Comparison of ENCODE assay signal across 19 cellular contexts in the genomic region with DNA sequence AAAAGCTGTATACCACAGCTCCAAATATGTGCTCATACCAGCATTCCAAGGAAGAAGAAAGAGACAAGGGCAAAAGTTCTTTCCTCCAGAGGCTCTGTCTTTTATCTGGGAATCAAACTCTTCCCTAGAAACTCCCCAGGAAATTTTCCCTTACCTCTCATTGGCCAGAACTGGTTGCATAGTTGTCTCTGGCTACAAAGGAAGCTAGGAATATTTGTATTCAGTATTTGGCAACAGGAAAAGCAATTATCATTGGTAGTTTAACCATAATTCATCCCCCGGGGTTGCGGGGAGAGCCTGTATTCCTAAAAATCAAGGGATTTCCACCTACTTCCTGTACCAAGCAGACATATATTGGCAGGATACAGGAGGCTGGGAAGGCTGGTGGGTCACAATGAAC.
"Had no signal": no experiment of that assay in that cellular context is flagged by ENCODE, and none has a peak within 500 bp of the region (broad histone marks: within the 10 kb centered on the region; RNA-seq: fewer than 3 reads in every experiment).

No MANE protein-coding gene starts in this region.

- ATAC-seq: activated CD4-positive, alpha-beta T cell treated with anti-CD3 and anti-CD28 coated beads for 36 hours; effector memory CD8-positive, alpha-beta T cell; left lobe of liver; natural killer cell; stimulated activated naive B cell treated with anti-CD40 and anti-IgM and Interleukin-4, amounts not matched to agents 10 μg/mL and 1 μg/mL and 100 μg/mL, for 72 hours had no signal

- H3K4me1 Mint-ChIP-seq: activated CD4-positive, alpha-beta memory T cell treated with anti-CD3 and anti-CD28 coated beads, Interleukin-2, amount 10 ng/mL, durations not matched to agents 7 days and 5 days; activated CD4-positive, alpha-beta T cell treated with anti-CD3 and anti-CD28 coated beads for 36 hours; activated naive CD4-positive, alpha-beta T cell treated with anti-CD3 and anti-CD28 coated beads, Interleukin-2, amount 50 U/mL, for 24 hours; brain; natural killer cell had no signal

- H3K27ac ChIP-seq: hepatocyte, neutrophil, tibial artery, uterus had no signal

- H3K4me1 ChIP-seq: tibial artery, uterus had no signal

- H3K4me3 Mint-ChIP-seq: activated CD4-positive, alpha-beta memory T cell treated with anti-CD3 and anti-CD28 coated beads, Interleukin-2, amount 10 ng/mL, durations not matched to agents 7 days and 5 days; activated CD4-positive, alpha-beta T cell treated with anti-CD3 and anti-CD28 coated beads for 36 hours; activated naive CD4-positive, alpha-beta T cell treated with anti-CD3 and anti-CD28 coated beads, Interleukin-2, amount 50 U/mL, for 24 hours; activated T-cell treated with anti-CD3 and anti-CD28 coated beads, Interleukin-2, amount 50 U/mL, for 24 hours; brain; effector memory CD8-positive, alpha-beta T cell; natural killer cell; stimulated activated naive B cell treated with anti-CD40 and anti-IgM and Interleukin-4, amounts not matched to agents 10 μg/mL and 1 μg/mL and 100 μg/mL, for 72 hours; T-helper 1 cell treated with Interleukin-12 subunit alpha and Interleukin-12 subunit beta and Interleukin-4 antibody, amounts not matched to agents 30 μg/mL and 1 μg/mL, for 36 hours had no signal

- DNase-seq: activated CD4-positive, alpha-beta memory T cell treated with anti-CD3 and anti-CD28 coated beads, Interleukin-2, amount 10 ng/mL, durations not matched to agents 7 days and 5 days; activated CD4-positive, alpha-beta T cell treated with anti-CD3 and anti-CD28 coated beads for 36 hours; activated effector memory CD4-positive, alpha-beta T cell treated with Interleukin-2 at 50 U/mL for 16 hours; activated T-cell treated with anti-CD3 and anti-CD28 coated beads, Interleukin-2, amount 50 U/mL, for 24 hours; amniotic stem cell; central memory CD4-positive, alpha-beta T cell; effector memory CD8-positive, alpha-beta T cell; mammary epithelial cell; natural killer cell; stimulated activated CD4-positive, alpha-beta T cell treated with anti-CD3 and anti-CD28 coated beads, Interleukin-4, amount 100 ng/mL, for 1 hour; stimulated activated naive B cell treated with anti-CD40 and anti-IgM and Interleukin-4, amounts not matched to agents 10 μg/mL and 1 μg/mL and 100 μg/mL, for 72 hours; tibial artery; uterus had no signal

- H3K4me3 ChIP-seq: hepatocyte, tibial artery, uterus had no signal

- H3K36me3 ChIP-seq: neutrophil, tibial artery, uterus had no signal

- H3K27me3 Mint-ChIP-seq: activated naive CD4-positive, alpha-beta T cell treated with anti-CD3 and anti-CD28 coated beads, Interleukin-2, amount 50 U/mL, for 24 hours; brain had no signal

- H3K36me3 Mint-ChIP-seq: activated naive CD4-positive, alpha-beta T cell treated with anti-CD3 and anti-CD28 coated beads, Interleukin-2, amount 50 U/mL, for 24 hours; brain; natural killer cell; stimulated activated naive B cell treated with anti-CD40 and anti-IgM and Interleukin-4, amounts not matched to agents 10 μg/mL and 1 μg/mL and 100 μg/mL, for 72 hours had no signal

- H3K27me3 ChIP-seq: hepatocyte, tibial artery, uterus had no signal

- H3K27ac Mint-ChIP-seq: activated CD4-positive, alpha-beta memory T cell treated with anti-CD3 and anti-CD28 coated beads, Interleukin-2, amount 10 ng/mL, durations not matched to agents 7 days and 5 days; activated CD4-positive, alpha-beta T cell treated with anti-CD3 and anti-CD28 coated beads for 36 hours; activated naive CD4-positive, alpha-beta T cell treated with anti-CD3 and anti-CD28 coated beads, Interleukin-2, amount 50 U/mL, for 24 hours; activated T-cell treated with anti-CD3 and anti-CD28 coated beads, Interleukin-2, amount 50 U/mL, for 24 hours; brain; effector memory CD8-positive, alpha-beta T cell; natural killer cell; stimulated activated naive B cell treated with anti-CD40 and anti-IgM and Interleukin-4, amounts not matched to agents 10 μg/mL and 1 μg/mL and 100 μg/mL, for 72 hours; T-helper 1 cell treated with Interleukin-12 subunit alpha and Interleukin-12 subunit beta and Interleukin-4 antibody, amounts not matched to agents 30 μg/mL and 1 μg/mL, for 36 hours had no signal

- H3K9me3 ChIP-seq: neutrophil, tibial artery, uterus had no signal

- H3K9me3 Mint-ChIP-seq: activated CD4-positive, alpha-beta memory T cell treated with anti-CD3 and anti-CD28 coated beads, Interleukin-2, amount 10 ng/mL, durations not matched to agents 7 days and 5 days; activated naive CD4-positive, alpha-beta T cell treated with anti-CD3 and anti-CD28 coated beads, Interleukin-2, amount 50 U/mL, for 24 hours; activated T-cell treated with anti-CD3 and anti-CD28 coated beads, Interleukin-2, amount 50 U/mL, for 24 hours; brain; effector memory CD8-positive, alpha-beta T cell; natural killer cell; stimulated activated naive B cell treated with anti-CD40 and anti-IgM and Interleukin-4, amounts not matched to agents 10 μg/mL and 1 μg/mL and 100 μg/mL, for 72 hours; T-helper 1 cell treated with Interleukin-12 subunit alpha and Interleukin-12 subunit beta and Interleukin-4 antibody, amounts not matched to agents 30 μg/mL and 1 μg/mL, for 36 hours had no signal
